22 cellular contexts compared by ENCODE assay signal in genomic region chr1:188769181-188769580, GRCh38.
DNase-seq lines count a peak whose midpoint lies in the region; ATAC-seq and TF ChIP-seq lines count a peak whose summit lies in the region.
"Had no signal": no experiment of that assay in that cellular context is flagged by ENCODE, and none has a peak within 500 bp of the region (broad histone marks: within the 10 kb centered on the region; RNA-seq: fewer than 3 reads in every experiment).

No MANE protein-coding gene starts in this region.

- H3K9me3 ChIP-seq in H9 (ENCODE audit: control insufficient read depth, low read depth, low read length) (no peaks in the 10 kb centered on the region), WERI-Rb-1 (ENCODE audit: severe bottlenecking) (no peaks in the 10 kb centered on the region), trophoblast cell (ENCODE audit: insufficient read depth, low read depth, low read length) (no peaks in the 10 kb centered on the region), body of pancreas (no peaks in the 10 kb centered on the region)

- H3K9me3 Mint-ChIP-seq in H9 = peaks cover 18 to 20% of the 10 kb centered on the region in 2 experiments

- H2BK12ac ChIP-seq in H9 (ENCODE audit: insufficient read length, low read depth, low read length) = no peak overlapping the region
- no peak overlapping the region for H2BK12ac ChIP-seq in trophoblast cell (ENCODE audit: low read length)

- H3K36me3 Mint-ChIP-seq in H9 (ENCODE audit: insufficient read depth in 1 of 3, low read depth in 3 of 3) = peaks cover 8 to 28% (median 9%) of the 10 kb centered on the region in 3 experiments
- H3K36me3 Mint-ChIP-seq: CD8-positive, alpha-beta memory T cell had no signal

- intact Hi-C loops in body of pancreas (cut with DNase I) = no loop called here

- no peak for TF ChIP-seq CTCF in H9 (conservative IDR thresholded peaks at IDR 0.05)
- TF ChIP-seq CTCF in WERI-Rb-1 (IDR thresholded peaks at IDR 0.05; ENCODE audit: low read depth, low read length) = no peak
- TF ChIP-seq CTCF in body of pancreas (IDR thresholded peaks at IDR 0.05) = no peak

- no peaks in the 10 kb centered on the region for H3K36me3 ChIP-seq in WERI-Rb-1
- H3K36me3 ChIP-seq in trophoblast cell (ENCODE audit: control insufficient read depth in 1 of 2, insufficient read depth in 2 of 2, low read length in 2 of 2) = no peaks in the 10 kb centered on the region
- H3K36me3 ChIP-seq in body of pancreas (replicated peaks in 1 of 2; ENCODE audit: insufficient read depth in 1 of 2, low read depth in 2 of 2) = no peaks in the 10 kb centered on the region
- H3K36me3 ChIP-seq: BLaER1 treated with 17β-estradiol and CSF1 and Interleukin-3, amounts not matched to agents 10 nM and 100 nM had no signal

- H3K4me1 ChIP-seq in H9 (ENCODE audit: insufficient read depth, low read length) (no peaks in the 10 kb centered on the region), trophoblast cell (ENCODE audit: control insufficient read depth in 1 of 2, insufficient read depth in 2 of 2, low read length in 2 of 2) (peaks cover 6 to 9% of the 10 kb centered on the region in 2 experiments), body of pancreas (no peaks in the 10 kb centered on the region)
- H3K4me1 ChIP-seq: BLaER1 treated with 17β-estradiol and CSF1 and Interleukin-3, amounts not matched to agents 10 nM and 100 nM had no signal

- H2BK120ac ChIP-seq in H9 (ENCODE audit: low read depth, low read length, poor library complexity, severe bottlenecking) (no peak overlapping the region), trophoblast cell (ENCODE audit: insufficient read depth, low read length, poor library complexity) (peak overlapping the region; percentile 54)

- H3K56ac ChIP-seq in H9 (ENCODE audit: insufficient read length, low read depth, low read length) = no peak overlapping the region

- TF ChIP-seq POLR2A in body of pancreas (IDR thresholded peaks at IDR 0.05) = no peak

- no peaks in the 10 kb centered on the region for H4K20me1 ChIP-seq in H9 (ENCODE audit: control insufficient read depth, insufficient read depth, insufficient read length)
- H4K20me1 ChIP-seq: BLaER1 treated with 17β-estradiol and CSF1 and Interleukin-3, amounts not matched to agents 10 nM and 100 nM had no signal

- H3K27ac Mint-ChIP-seq in H9 = 0 out of 7 replicates have a peak overlapping the region, but pooled peaks of 1 of the 3 experiments have one; percentile 35
- H3K27ac Mint-ChIP-seq: CD8-positive, alpha-beta memory T cell had no signal

- H4K91ac ChIP-seq in H9 (ENCODE audit: insufficient read length, low read depth, low read length) = no peak overlapping the region
- H4K91ac ChIP-seq in trophoblast cell (ENCODE audit: low read depth, low read length) = peak overlapping the region; percentile 53

- H2BK20ac ChIP-seq in H9 (ENCODE audit: low read depth, low read length, poor library complexity, severe bottlenecking) = no peak overlapping the region

- peaks cover 12 to 14% of the 10 kb centered on the region in 2 experiments; a peak in 3 of 4 replicates for H3K4me1 Mint-ChIP-seq in H9
- H3K4me1 Mint-ChIP-seq: CD8-positive, alpha-beta memory T cell had no signal

- H4K8ac ChIP-seq in H9 (replicated peaks; ENCODE audit: insufficient read length, low read depth, low read length) (no peak overlapping the region), trophoblast cell (ENCODE audit: low read depth, low read length) (peak overlapping the region; percentile 49)

- H3K4me3 Mint-ChIP-seq in H9 = no peak overlapping the region
- H3K4me3 Mint-ChIP-seq: CD8-positive, alpha-beta memory T cell had no signal

- H3K9ac ChIP-seq in H9 (ENCODE audit: extremely low read depth, insufficient read length, low read length) = no peak overlapping the region
- H3K9ac ChIP-seq in trophoblast cell (ENCODE audit: low read length) = no peak overlapping the region
- H3K9ac ChIP-seq: BLaER1 treated with 17β-estradiol and CSF1 and Interleukin-3, amounts not matched to agents 10 nM and 100 nM had no signal

- H3K27me3 ChIP-seq in H9 (ENCODE audit: insufficient read depth, low read length) = no peaks in the 10 kb centered on the region
- H3K27me3 ChIP-seq in WERI-Rb-1 (ENCODE audit: insufficient read depth, low read depth, severe bottlenecking) = no peaks in the 10 kb centered on the region
- no peaks in the 10 kb centered on the region for H3K27me3 ChIP-seq in trophoblast cell (ENCODE audit: insufficient read depth, low read length)
- H3K27me3 ChIP-seq in body of pancreas = no peaks in the 10 kb centered on the region
- H3K27me3 ChIP-seq: BLaER1 treated with 17β-estradiol and CSF1 and Interleukin-3, amounts not matched to agents 10 nM and 100 nM had no signal

- no peak overlapping the region for H2BK5ac ChIP-seq in H9 (ENCODE audit: insufficient read length, low read length)
- H2BK5ac ChIP-seq in trophoblast cell (ENCODE audit: low read depth, low read length, poor library complexity) = no peak overlapping the region

- H3K23me2 ChIP-seq in H9 (ENCODE audit: insufficient read length, low read depth, low read length, poor library complexity, severe bottlenecking) = no peaks in the 10 kb centered on the region

- H2AFZ ChIP-seq in H9 (ENCODE audit: low read length) (no peak overlapping the region), trophoblast cell (ENCODE audit: insufficient read depth, low read length, poor library complexity) (no peak overlapping the region)

- H2BK15ac ChIP-seq in H9 (ENCODE audit: low read depth, low read length) = no peak overlapping the region

- H3K4me2 ChIP-seq in H9 (ENCODE audit: insufficient read depth, insufficient read length, low read length) (no peak overlapping the region), trophoblast cell (ENCODE audit: low read length) (peak overlapping the region; percentile 2)
- H3K4me2 ChIP-seq: BLaER1 treated with 17β-estradiol and CSF1 and Interleukin-3, amounts not matched to agents 10 nM and 100 nM had no signal

- no peak overlapping the region for H3T11ph ChIP-seq in H9 (ENCODE audit: low read length)

- in situ Hi-C loops in ACHN (cut with HindIII; ENCODE audit: low pct_ligation_motif_present, low pct_unique_long_range_greater_than_20kb, low sequenced_read_pairs) = no loop called here

- H3K4ac ChIP-seq in H9 (ENCODE audit: low read depth, low read length) = no peak overlapping the region
- H3K4ac ChIP-seq in trophoblast cell (ENCODE audit: low read depth, low read length) = no peak overlapping the region

- H3K4me3 ChIP-seq in WERI-Rb-1 (ENCODE audit: low read depth, low read length) (no peak overlapping the region), trophoblast cell (ENCODE audit: low read depth, low read length) (no peak overlapping the region), body of pancreas (no peak overlapping the region)
- H3K4me3 ChIP-seq: BLaER1 treated with 17β-estradiol and CSF1 and Interleukin-3, amounts not matched to agents 10 nM and 100 nM had no signal

- H3K23ac ChIP-seq in H9 (ENCODE audit: insufficient read length, low read depth, low read length) (no peak overlapping the region), trophoblast cell (ENCODE audit: low read length) (no peak overlapping the region)

- no peak for ATAC-seq in body of pancreas
- ATAC-seq: Right ventricle myocardium inferior had no signal

- H2AK5ac ChIP-seq in H9 (ENCODE audit: insufficient read length, low read length) = no peak overlapping the region
- H2AK5ac ChIP-seq in trophoblast cell (ENCODE audit: low read length) = no peak overlapping the region

- H3K18ac ChIP-seq in H9 (ENCODE audit: insufficient read length, low read depth, low read length) (no peak overlapping the region), trophoblast cell (ENCODE audit: low read length) (no peak overlapping the region)

- H3K79me1 ChIP-seq in H9 (ENCODE audit: insufficient read depth, low read depth, low read length, poor library complexity, severe bottlenecking) (no peaks in the 10 kb centered on the region), trophoblast cell (ENCODE audit: low read length) (peaks cover 2% of the 10 kb centered on the region)

- H3K14ac ChIP-seq in H9 (ENCODE audit: insufficient read depth, low read length) (no peak overlapping the region), trophoblast cell (ENCODE audit: low read length) (no peak overlapping the region)

- no peaks in the 10 kb centered on the region for H3K79me2 ChIP-seq in H9 (ENCODE audit: insufficient read depth, low read length)
- H3K79me2 ChIP-seq in trophoblast cell (ENCODE audit: control insufficient read depth, insufficient read depth, low read length, poor library complexity) = no peaks in the 10 kb centered on the region

- DNase-seq in H9 (peak; percentile 49), WERI-Rb-1 (peak; percentile 78), iPS-NIHi11 (ENCODE audit: low spot score) (peak; percentile 9), trophoblast cell (no peak), ACHN (no peak), NCI-H1694 (lab: John Stamatoyannopoulos, UW) (no peak), DMS153 (lab: John Stamatoyannopoulos, UW) (no peak), body of pancreas (no peak)
- DNase-seq: CD8-positive, alpha-beta memory T cell; HCEC 1CT; KG1; NCI-H1092 treated with DMSO at 0.1 percent for 48 hours; NCI-H1436 treated with DMSO at 0.1 percent for 48 hours; NCI-H2029 treated with DMSO at 0.1 percent for 48 hours; NCI-H2171; NCI-H345; NCI-H524; NCI-H774; OCI-M1 had no signal

- peaks cover 4% of the 10 kb centered on the region; the same call in 1 of the 2 replicates for H3K27me3 Mint-ChIP-seq in H9 (ENCODE audit: low read depth)
- H3K27me3 Mint-ChIP-seq: CD8-positive, alpha-beta memory T cell had no signal

- no CpG with 5 or more reads among the region's 11 CpGs for WGBS in H9 (ENCODE audit: extremely low coverage, insufficient read length, low lambda C conversion rate)
- no CpG with 5 or more reads among the region's 11 CpGs for WGBS in trophoblast cell (ENCODE audit: extremely low coverage, insufficient coverage, insufficient read length)
- 72 to 78% methylated on average over 8 to 11 of the region's 11 CpGs for WGBS in body of pancreas, 2 donors

- peak overlapping the region; percentile 31 for H4K12ac ChIP-seq in trophoblast cell (ENCODE audit: low read depth, low read length)

- no peak overlapping the region for H3K27ac ChIP-seq in H9 (ENCODE audit: insufficient read length, low read depth, low read length)
- H3K27ac ChIP-seq in WERI-Rb-1 = no peak overlapping the region
- H3K27ac ChIP-seq in trophoblast cell (ENCODE audit: low read depth, low read length) = no peak overlapping the region
- no peak overlapping the region for H3K27ac ChIP-seq in body of pancreas
- H3K27ac ChIP-seq: BLaER1 treated with 17β-estradiol and CSF1 and Interleukin-3, amounts not matched to agents 10 nM and 100 nM; HL-60 had no signal

- H4K5ac ChIP-seq in H9 (ENCODE audit: insufficient read length, low read depth, low read length) = no peak overlapping the region

Comparison
In these comparisons a context has a peak if more than half of its experiments do, and no peak if none do; other contexts are left out.
1. DNase-seq: peak in H9 (single experiment), WERI-Rb-1 (single experiment) and iPS-NIHi11 (single experiment); none in trophoblast cell (0 of 2), ACHN (single experiment), NCI-H1694 (single experiment), DMS153 (single experiment) and body of pancreas (0 of 4).